Comparison of ENCODE assay signal across 14 cellular contexts in the genomic region with DNA sequence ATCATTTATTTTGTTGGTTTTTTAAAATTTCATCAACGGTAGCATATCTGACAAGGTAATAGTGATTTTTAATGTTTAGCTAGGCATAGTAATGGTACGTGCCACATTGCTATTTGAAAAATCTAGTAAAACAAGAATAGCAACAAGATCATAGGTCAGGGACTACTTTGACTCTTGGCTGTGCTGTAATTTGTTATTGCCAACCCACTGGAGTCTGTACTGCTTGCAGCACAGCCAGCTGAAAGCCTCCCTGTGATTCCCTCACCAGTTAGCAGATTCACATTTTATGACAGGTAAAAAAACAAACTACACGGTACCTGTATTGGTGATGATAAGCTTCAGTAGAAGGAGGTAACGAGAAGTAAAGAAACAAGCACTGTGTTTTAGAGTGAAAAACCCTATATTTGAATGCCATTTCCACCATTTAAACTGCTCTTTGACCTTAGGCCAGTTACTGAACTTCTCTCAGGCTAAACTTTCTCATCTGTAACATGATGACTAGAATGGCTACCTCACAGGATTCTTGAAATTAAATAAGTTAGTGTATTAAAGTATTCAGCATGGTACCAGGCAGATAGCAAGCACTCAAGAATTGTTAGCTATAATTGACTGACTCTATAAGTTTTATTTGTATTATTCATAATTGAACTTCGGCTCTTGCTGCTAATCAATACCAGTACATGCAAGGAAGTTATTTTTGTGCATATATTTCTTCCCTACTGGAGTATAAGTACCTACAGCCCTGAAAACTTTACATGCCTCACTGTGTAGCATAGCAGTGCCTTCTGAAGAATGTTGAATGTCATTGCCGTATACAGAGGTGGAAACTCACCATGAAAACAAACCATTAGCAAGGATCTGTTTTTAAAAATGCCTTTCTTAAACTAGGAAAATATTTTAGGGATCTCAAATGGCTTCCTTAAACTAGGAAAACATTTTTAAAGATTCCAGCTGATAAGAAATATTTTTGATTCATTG. TPM values are rescaled to one million over a fixed set of nuclear protein-coding genes. Genes with fewer than 3 reads are reported as not detected.
DNase-seq lines count a peak whose midpoint lies in the region; ATAC-seq and TF ChIP-seq lines count a peak whose summit lies in the region.
"Had no signal": no experiment of that assay in that cellular context is flagged by ENCODE, and none has a peak within 500 bp of the region (broad histone marks: within the 10 kb centered on the region; RNA-seq: fewer than 3 reads in every experiment).

No MANE protein-coding gene starts in this region.

- peak overlapping the region; percentile 28 to 71 (median 48) for H3K27ac ChIP-seq in gastroesophageal sphincter
- H3K27ac ChIP-seq in lower lobe of right lung: peak overlapping the region; percentile 57
- H3K27ac ChIP-seq in smooth muscle cell (ENCODE audit: low read depth): peak overlapping the region; percentile 36
- H3K27ac ChIP-seq: SK-N-MC had no signal

- H3K27me3 ChIP-seq in gastroesophageal sphincter: no peaks in the 10 kb centered on the region
- no peaks in the 10 kb centered on the region for H3K27me3 ChIP-seq in lower lobe of right lung (ENCODE audit: low read depth)
- no peaks in the 10 kb centered on the region for H3K27me3 ChIP-seq in smooth muscle cell (ENCODE audit: low read depth)
- H3K27me3 ChIP-seq: BE2C had no signal

- TF ChIP-seq CTCF in LNCaP clone FGC (IDR thresholded peaks at IDR 0.05; ENCODE audit: control insufficient read depth, extremely low read depth, insufficient read depth): no peak
- no peak for TF ChIP-seq CTCF in gastroesophageal sphincter (IDR thresholded peaks at IDR 0.05)
- TF ChIP-seq CTCF in lower lobe of right lung (IDR thresholded peaks at IDR 0.05): no peak
- TF ChIP-seq CTCF in smooth muscle cell (IDR thresholded peaks at IDR 0.05; ENCODE audit: borderline replicate concordance, insufficient read depth, poor library complexity, severe bottlenecking): no peak

- H3K4me1 Mint-ChIP-seq in activated T-helper 17 cell treated with anti-CD3 and anti-CD28 coated beads, Interleukin-2, amount 50 U/mL, for 72 hours: no peaks in the 10 kb centered on the region

- peaks cover 12% of the 10 kb centered on the region for H3F3A ChIP-seq in smooth muscle cell (ENCODE audit: low read depth)

- no peaks in the 10 kb centered on the region for H4K20me1 ChIP-seq in smooth muscle cell (ENCODE audit: low read depth)

- H3K9me3 ChIP-seq in gastroesophageal sphincter (no peaks in the 10 kb centered on the region), lower lobe of right lung (no peaks in the 10 kb centered on the region), smooth muscle cell (replicated peaks; ENCODE audit: low read depth) (no peaks in the 10 kb centered on the region)
- H3K9me3 ChIP-seq: BE2C had no signal

- no peaks in the 10 kb centered on the region for H3K36me3 Mint-ChIP-seq in activated T-helper 17 cell treated with anti-CD3 and anti-CD28 coated beads, Interleukin-2, amount 50 U/mL, for 72 hours (ENCODE audit: low read depth)
- H3K36me3 Mint-ChIP-seq: WTC11 had no signal

- intact Hi-C loops in lower lobe of right lung (cut with DNase I): no loop called here

- no peaks in the 10 kb centered on the region for H3K27me3 Mint-ChIP-seq in activated T-helper 17 cell treated with anti-CD3 and anti-CD28 coated beads, Interleukin-2, amount 50 U/mL, for 72 hours

- no peak for TF ChIP-seq POLR2A in gastroesophageal sphincter (IDR thresholded peaks at IDR 0.05)

- no peak overlapping the region for H3K27ac Mint-ChIP-seq in activated T-helper 17 cell treated with anti-CD3 and anti-CD28 coated beads, Interleukin-2, amount 50 U/mL, for 72 hours
- H3K27ac Mint-ChIP-seq: WTC11 had no signal

- no peaks in the 10 kb centered on the region for H3K9me3 Mint-ChIP-seq in activated T-helper 17 cell treated with anti-CD3 and anti-CD28 coated beads, Interleukin-2, amount 50 U/mL, for 72 hours

- no peak overlapping the region for H3K4me3 ChIP-seq in LNCaP clone FGC (ENCODE audit: low read depth, low read length)
- H3K4me3 ChIP-seq in gastroesophageal sphincter: no peak overlapping the region
- H3K4me3 ChIP-seq in lower lobe of right lung: no peak overlapping the region
- H3K4me3 ChIP-seq in smooth muscle cell: no peak overlapping the region
- H3K4me3 ChIP-seq: SK-N-MC had no signal

- no peak overlapping the region for H3K4me3 Mint-ChIP-seq in activated T-helper 17 cell treated with anti-CD3 and anti-CD28 coated beads, Interleukin-2, amount 50 U/mL, for 72 hours
- H3K4me3 Mint-ChIP-seq: WTC11 had no signal

- peaks cover 12 to 41% (median 15%) of the 10 kb centered on the region in 3 donors for H3K4me1 ChIP-seq in gastroesophageal sphincter
- peaks cover 23% of the 10 kb centered on the region for H3K4me1 ChIP-seq in lower lobe of right lung
- peaks cover 10% of the 10 kb centered on the region for H3K4me1 ChIP-seq in smooth muscle cell (ENCODE audit: low read depth)
- H3K4me1 ChIP-seq: BE2C had no signal

- H3K4me2 ChIP-seq in smooth muscle cell: peak overlapping the region; percentile 60

- peak; percentile 34 for ATAC-seq in gastroesophageal sphincter
- ATAC-seq in lower lobe of right lung: peak; percentile 69 to 80
- no peak for ATAC-seq in activated T-helper 17 cell treated with anti-CD3 and anti-CD28 coated beads, Interleukin-2, amount 50 U/mL, for 72 hours (replicated peaks)
- ATAC-seq in HG02884 (IDR thresholded peaks at IDR 0.05; ENCODE audit: unreplicated experiment): no peak
- ATAC-seq: stimulated activated naive CD8-positive, alpha-beta T cell treated with anti-CD3 and anti-CD28 coated beads, Interleukin-15, Interleukin-2, amounts not matched to agents 100 U/mL and 50 U/mL, for 24 hours; WTC11 had no signal

- no peak for TF ChIP-seq EP300 in gastroesophageal sphincter (IDR thresholded peaks at IDR 0.05)

- DNase-seq in LNCaP clone FGC (ENCODE audit: low read depth) (peak; percentile 85), lower lobe of right lung (no peak), smooth muscle cell (lab: John Stamatoyannopoulos, UW; ENCODE audit: unreplicated experiment) (no peak), foreskin melanocyte (no peak), C1 segment of cervical spinal cord (lab: John Stamatoyannopoulos, UW) (no peak)
- DNase-seq: amniotic stem cell; BE2C; kidney glomerular epithelial cell; stimulated activated naive CD8-positive, alpha-beta T cell treated with anti-CD3 and anti-CD28 coated beads, Interleukin-15, Interleukin-2, amounts not matched to agents 100 U/mL and 50 U/mL, for 24 hours had no signal

- WGBS in gastroesophageal sphincter (ENCODE audit: low coverage in 1 of 2), 2 donors: 49 to 55% methylated on average over 5 to 6 of the region's 6 CpGs
- 65% methylated on average over 6 of the region's 6 CpGs for WGBS in smooth muscle cell (ENCODE audit: low lambda C conversion rate)

- H3K79me2 ChIP-seq in smooth muscle cell (ENCODE audit: low read depth): no peaks in the 10 kb centered on the region

- H3K9ac ChIP-seq in smooth muscle cell (ENCODE audit: low read depth): no peak overlapping the region

- no peaks in the 10 kb centered on the region for H3K36me3 ChIP-seq in gastroesophageal sphincter
- no peaks in the 10 kb centered on the region for H3K36me3 ChIP-seq in lower lobe of right lung
- no peaks in the 10 kb centered on the region for H3K36me3 ChIP-seq in smooth muscle cell (ENCODE audit: low read depth)
- H3K36me3 ChIP-seq: BE2C had no signal

- H2AFZ ChIP-seq in smooth muscle cell (ENCODE audit: low read depth): no peak overlapping the region

RNA-seq across cellular contexts. Expression of a gene that starts 16.1 kb away (rescaled TPM):
- total RNA-seq in gastroesophageal sphincter: 100 to 1,000 TPM; 113 to 149 (median 122) TPM
- total RNA-seq in lower lobe of right lung: 25.0 TPM
- total RNA-seq in smooth muscle cell: 104 and 115 TPM in 2 replicates
- 56.2 and 94.3 TPM in 2 replicates for polyA plus RNA-seq in smooth muscle cell
- total RNA-seq in activated T-helper 17 cell treated with anti-CD3 and anti-CD28 coated beads, Interleukin-2, amount 50 U/mL, for 72 hours: under 1 TPM; 0.35 to 0.50 TPM

Comparison
In these comparisons a context has a peak if more than half of its experiments do, and no peak if none do; other contexts are left out.
1. ATAC-seq: peak in gastroesophageal sphincter (single experiment) and lower lobe of right lung (2 of 2); none in activated T-helper 17 cell treated with anti-CD3 and anti-CD28 coated beads, Interleukin-2, amount 50 U/mL, for 72 hours (single experiment) and HG02884 (single experiment).
2. RNA of a gene that starts 16.1 kb away (total RNA-seq): 113 to 149 TPM in gastroesophageal sphincter, 104 to 115 TPM in smooth muscle cell and 25.0 TPM in lower lobe of right lung (single experiment); 0.35 to 0.50 TPM in activated T-helper 17 cell treated with anti-CD3 and anti-CD28 coated beads, Interleukin-2, amount 50 U/mL, for 72 hours; every median in the first group is over 10 times any median in the second.
3. Peak in every context shown above with its lines, with median percentiles within 50 percentile points of each other: H3K27ac ChIP-seq.